Comparison of ENCODE assay signal across 20 cellular contexts in genomic region chr1:66381626-66382275, GRCh38.
A peak's percentile ranks its signal among the peaks of the same experiment; 100 is the strongest.
DNase-seq lines count a peak whose midpoint lies in the region; ATAC-seq and TF ChIP-seq lines count a peak whose summit lies in the region.
"Had no signal": no experiment of that assay in that cellular context is flagged by ENCODE, and none has a peak within 500 bp of the region (broad histone marks: within the 10 kb centered on the region; RNA-seq: fewer than 3 reads in every experiment).

No MANE protein-coding gene starts in this region.

- WGBS in mesenchymal stem cell = 94% methylated on average over 8 of the region's 9 CpGs
- 91 to 98% (median 92%) methylated on average over 9 of the region's 9 CpGs for WGBS in ovary, 3 donors

- TF ChIP-seq POLR2A in ovary (IDR thresholded peaks at IDR 0.05) = no peak

- no peak overlapping the region for H4K91ac ChIP-seq in mesenchymal stem cell (ENCODE audit: low read length)

- no peak overlapping the region for H2AK5ac ChIP-seq in mesenchymal stem cell (ENCODE audit: low read length, severe bottlenecking)

- H3K9ac ChIP-seq in OCI-LY3 (ENCODE audit: low read length) (peak overlapping the region; percentile 66), mesenchymal stem cell (ENCODE audit: low read length) (no peak overlapping the region)

- no peaks in the 10 kb centered on the region for H3F3A ChIP-seq in GM23338 (replicated peaks; ENCODE audit: low read depth)

- no peak overlapping the region for H2BK5ac ChIP-seq in mesenchymal stem cell (ENCODE audit: low read depth, low read length, poor library complexity, severe bottlenecking)

- peak overlapping the region in 2 of 7 donors; percentile 13 to 76 for H3K27ac Mint-ChIP-seq in CD4-positive, alpha-beta memory T cell
- no peak overlapping the region for H3K27ac Mint-ChIP-seq in GM23338
- H3K27ac Mint-ChIP-seq: activated T-helper 1 cell treated with anti-CD3 and anti-CD28 coated beads, Interleukin-12 subunit alpha, Interleukin-12 subunit beta, Interleukin-2, Interleukin-4 antibody, amounts not matched to agents 30 ng/mL and 10 ng/mL and 1 ng/mL, durations not matched to agents 14 hours and 24 hours and 36 hours had no signal

- H3K4me1 Mint-ChIP-seq in CD4-positive, alpha-beta memory T cell = peaks cover 19 to 28% (median 21%) of the 10 kb centered on the region in 4 donors
- H3K4me1 Mint-ChIP-seq in GM23338 = peaks cover 11% of the 10 kb centered on the region

- DNase-seq in CD4-positive, alpha-beta memory T cell = no peak
- DNase-seq in GM23338 (ENCODE audit: low spot score) (no peak), mesenchymal stem cell (no peak), ovary (no peak)
- DNase-seq in activated CD4-positive, CD25-positive, alpha-beta regulatory T cell treated with anti-CD3 and anti-CD28 coated beads, Interleukin-2, amount 50 U/mL, for 72 hours = no peak
- DNase-seq: glutamatergic neuron; mesendoderm; NCI-H1092 treated with DMSO at 0.1 percent for 48 hours; NCI-H2029 treated with DMSO at 0.1 percent for 48 hours; NCI-H510A treated with DMSO at 0.1 percent for 48 hours; occipital lobe; stimulated activated CD4-positive, alpha-beta T cell treated with anti-CD3 and anti-CD28 coated beads, Interleukin-2, amount 100 ng/mL, for 24 hours; T1000 had no signal

- H3K36me3 Mint-ChIP-seq in CD4-positive, alpha-beta memory T cell = peaks cover 2 to 5% of the 10 kb centered on the region in 2 donors
- H3K36me3 Mint-ChIP-seq in GM23338 (ENCODE audit: low read depth) = peaks cover 40% of the 10 kb centered on the region

- H3K4ac ChIP-seq in mesenchymal stem cell (ENCODE audit: low read depth in 1 of 2, low read length in 2 of 2) = peak overlapping the region in 1 of 2 experiments; percentile 61

- TF ChIP-seq EP300 in ovary (IDR thresholded peaks at IDR 0.05) = no peak

- H3K27me3 Mint-ChIP-seq in CD4-positive, alpha-beta memory T cell = no peaks in the 10 kb centered on the region
- H3K27me3 Mint-ChIP-seq in GM23338 (ENCODE audit: insufficient read depth, low read depth, poor library complexity) = no peaks in the 10 kb centered on the region
- H3K27me3 Mint-ChIP-seq: activated naive CD8-positive, alpha-beta T cell had no signal

- no peak overlapping the region for H2BK15ac ChIP-seq in mesenchymal stem cell (ENCODE audit: low read depth, poor library complexity, severe bottlenecking)

- no peaks in the 10 kb centered on the region for H3K9me3 ChIP-seq in CD4-positive, alpha-beta memory T cell (ENCODE audit: control insufficient read depth in 1 of 2, low read length in 2 of 2)
- H3K9me3 ChIP-seq in OCI-LY3 (ENCODE audit: insufficient read depth, low read length) (peaks cover 32% of the 10 kb centered on the region; the same call in 1 of the 2 replicates), mesenchymal stem cell (ENCODE audit: control insufficient read depth, low read length) (peaks cover 9% of the 10 kb centered on the region), ovary (no peaks in the 10 kb centered on the region)
- H3K9me3 ChIP-seq: thoracic aorta had no signal

- H3K4me1 ChIP-seq in CD4-positive, alpha-beta memory T cell (ENCODE audit: insufficient read depth, low read length) = peaks cover 13% of the 10 kb centered on the region
- peaks cover 11% of the 10 kb centered on the region for H3K4me1 ChIP-seq in GM23338 (ENCODE audit: insufficient read depth)
- H3K4me1 ChIP-seq in OCI-LY3 (ENCODE audit: low read length) = peaks cover 53% of the 10 kb centered on the region
- no peaks in the 10 kb centered on the region for H3K4me1 ChIP-seq in mesenchymal stem cell (ENCODE audit: control insufficient read depth, insufficient read depth, low read depth, low read length)
- no peaks in the 10 kb centered on the region for H3K4me1 ChIP-seq in ovary (ENCODE audit: insufficient read depth)
- H3K4me1 ChIP-seq: ascending aorta had no signal

- intact Hi-C loops in CD4-positive, alpha-beta memory T cell (cut with micrococcal nuclease) = loop anchor here (2.0 kb wide), 1 partner anchor 15 kb away; no protein-coding TSS in a partner anchor
- intact Hi-C loops in ovary (cut with DNase I) = no loop called here

- H3K4me2 ChIP-seq in GM23338 (peak overlapping the region; percentile 70), OCI-LY3 (ENCODE audit: low read length) (peak overlapping the region; percentile 75), mesenchymal stem cell (ENCODE audit: low read length, poor library complexity, severe bottlenecking) (no peak overlapping the region)

- H3K23ac ChIP-seq in mesenchymal stem cell (ENCODE audit: low read length in 2 of 2) = no peak overlapping the region

- no peaks in the 10 kb centered on the region for H4K20me1 ChIP-seq in GM23338 (replicated peaks; ENCODE audit: insufficient read depth)
- no peaks in the 10 kb centered on the region for H4K20me1 ChIP-seq in OCI-LY3 (ENCODE audit: insufficient read depth, low read length)

- H3K9me3 Mint-ChIP-seq in CD4-positive, alpha-beta memory T cell = peaks cover 0 to 27% (median 16%) of the 10 kb centered on the region in 8 donors
- peaks cover 45% of the 10 kb centered on the region for H3K9me3 Mint-ChIP-seq in GM23338

- TF ChIP-seq CTCF in GM23338 (conservative IDR thresholded peaks at IDR 0.05; ENCODE audit: low read depth in 2 of 2) = no peak
- TF ChIP-seq CTCF in OCI-LY3 (IDR thresholded peaks at IDR 0.05; ENCODE audit: low read depth, low read length) = no peak
- no peak for TF ChIP-seq CTCF in ovary (IDR thresholded peaks at IDR 0.05)

- no peaks in the 10 kb centered on the region for H3K27me3 ChIP-seq in CD4-positive, alpha-beta memory T cell (ENCODE audit: insufficient read depth, low read length)
- H3K27me3 ChIP-seq in GM23338 (ENCODE audit: insufficient read depth) (no peaks in the 10 kb centered on the region), OCI-LY3 (ENCODE audit: low read depth, low read length) (no peaks in the 10 kb centered on the region), mesenchymal stem cell (ENCODE audit: control insufficient read depth in 1 of 2, insufficient read depth in 1 of 2, low read length in 2 of 2) (no peaks in the 10 kb centered on the region), ovary (no peaks in the 10 kb centered on the region)
- H3K27me3 ChIP-seq: ascending aorta had no signal

- H3K18ac ChIP-seq in mesenchymal stem cell (ENCODE audit: low read depth in 1 of 2, low read length in 2 of 2) = peak overlapping the region in 1 of 2 experiments; percentile 52

- POLR2A ChIA-PET in CD4-positive, alpha-beta memory T cell (lab: Charles Lee; ENCODE audit: partially characterized antibody) = interaction anchor here (0.7 to 1.2 kb wide), 2 partner anchors 11 to 99 kb away, joined by 3 to 5 read pairs; no protein-coding TSS in a partner anchor

- peak overlapping the region in 5 of 8 donors; percentile 6 to 48 (median 41) for H3K4me3 Mint-ChIP-seq in CD4-positive, alpha-beta memory T cell
- no peak overlapping the region for H3K4me3 Mint-ChIP-seq in GM23338
- H3K4me3 Mint-ChIP-seq: activated T-helper 1 cell treated with anti-CD3 and anti-CD28 coated beads, Interleukin-12 subunit alpha, Interleukin-12 subunit beta, Interleukin-2, Interleukin-4 antibody, amounts not matched to agents 30 ng/mL and 10 ng/mL and 1 ng/mL, durations not matched to agents 14 hours and 24 hours and 36 hours had no signal

- H3K14ac ChIP-seq in mesenchymal stem cell (ENCODE audit: low read length in 2 of 2) = no peak overlapping the region

- no peak overlapping the region for H4K8ac ChIP-seq in mesenchymal stem cell (ENCODE audit: low read length)

- CTCF ChIA-PET in CD4-positive, alpha-beta memory T cell (lab: Charles Lee; ENCODE audit: partially characterized antibody) = interaction anchor here (1.0 to 1.8 kb wide), 3 partner anchors 35 to 133 kb away, joined by 3 to 4 read pairs (median 3); no protein-coding TSS in a partner anchor

- H3K79me2 ChIP-seq in GM23338 (replicated peaks; ENCODE audit: insufficient read depth) (no peaks in the 10 kb centered on the region), OCI-LY3 (ENCODE audit: low read length) (no peaks in the 10 kb centered on the region)

- peaks cover 6% of the 10 kb centered on the region; the same call in 1 of the 2 replicates for H3K9me2 ChIP-seq in GM23338 (ENCODE audit: insufficient read depth)

- H2BK120ac ChIP-seq in mesenchymal stem cell (ENCODE audit: low read depth, low read length) = no peak overlapping the region

- H3K79me1 ChIP-seq in mesenchymal stem cell (replicated peaks; ENCODE audit: low read length, poor library complexity, severe bottlenecking) = no peaks in the 10 kb centered on the region

- no peaks in the 10 kb centered on the region for H3K36me3 ChIP-seq in CD4-positive, alpha-beta memory T cell (ENCODE audit: insufficient read depth, low read length)
- H3K36me3 ChIP-seq in GM23338 (ENCODE audit: insufficient read depth) = peaks cover 17% of the 10 kb centered on the region
- H3K36me3 ChIP-seq in OCI-LY3 (replicated peaks; ENCODE audit: low read depth, low read length) = peaks cover 19% of the 10 kb centered on the region
- H3K36me3 ChIP-seq in mesenchymal stem cell (ENCODE audit: control insufficient read depth in 1 of 2, insufficient read depth in 2 of 2, low read depth in 1 of 2, low read length in 2 of 2) = no peaks in the 10 kb centered on the region
- H3K36me3 ChIP-seq in ovary = no peaks in the 10 kb centered on the region
- H3K36me3 ChIP-seq: ascending aorta, thoracic aorta had no signal

- H2BK12ac ChIP-seq in mesenchymal stem cell (ENCODE audit: low read length in 2 of 2) = peak overlapping the region in 1 of 2 experiments; percentile 42

- no peak overlapping the region for H3K4me3 ChIP-seq in CD4-positive, alpha-beta memory T cell (ENCODE audit: low read length in 2 of 2)
- H3K4me3 ChIP-seq in GM23338 = no peak overlapping the region
- peak overlapping the region; percentile 31 for H3K4me3 ChIP-seq in OCI-LY3 (ENCODE audit: low read length)
- H3K4me3 ChIP-seq in mesenchymal stem cell (ENCODE audit: insufficient read depth in 1 of 2, low read depth in 1 of 2, low read length in 2 of 2) = no peak overlapping the region
- H3K4me3 ChIP-seq in ovary = no peak overlapping the region
- H3K4me3 ChIP-seq: ascending aorta, skin epidermis, thoracic aorta had no signal

- no peak overlapping the region for H2AFZ ChIP-seq in GM23338
- H2AFZ ChIP-seq in OCI-LY3 (ENCODE audit: low read depth, low read length) = peak overlapping the region; percentile 43; the same call in 1 of the 2 replicates
- peak overlapping the region; percentile 39 for H2AFZ ChIP-seq in mesenchymal stem cell (ENCODE audit: low read depth, low read length)

- no peak overlapping the region for H3K27ac ChIP-seq in CD4-positive, alpha-beta memory T cell (ENCODE audit: low read depth, low read length)
- no peak overlapping the region for H3K27ac ChIP-seq in GM23338 (ENCODE audit: low read depth)
- peak overlapping the region; percentile 94 for H3K27ac ChIP-seq in OCI-LY3 (ENCODE audit: low read length)
- no peak overlapping the region for H3K27ac ChIP-seq in mesenchymal stem cell (ENCODE audit: low read length, poor library complexity, severe bottlenecking)
- no peak overlapping the region for H3K27ac ChIP-seq in ovary
- H3K27ac ChIP-seq: ascending aorta, thoracic aorta had no signal

- ATAC-seq in GM23338 = no peak
- no peak for ATAC-seq in HG03469 (IDR thresholded peaks at IDR 0.05; ENCODE audit: unreplicated experiment)

TF ChIP-seq in GM23338, 12 proteins besides CTCF, POLR2A, EP300 and RAD21:
- no peak for TF ChIP-seq ZNF114 (CRISPR knock-in tag; IDR thresholded peaks at IDR 0.05)
- 0 out of 2 replicates have a peak, but pooled peaks have one; percentile 33 for TF ChIP-seq NANOG (IDR thresholded peaks at IDR 0.05; ENCODE audit: borderline replicate concordance)
